Comparison of ENCODE assay signal across 8 cellular contexts in the genomic region with DNA sequence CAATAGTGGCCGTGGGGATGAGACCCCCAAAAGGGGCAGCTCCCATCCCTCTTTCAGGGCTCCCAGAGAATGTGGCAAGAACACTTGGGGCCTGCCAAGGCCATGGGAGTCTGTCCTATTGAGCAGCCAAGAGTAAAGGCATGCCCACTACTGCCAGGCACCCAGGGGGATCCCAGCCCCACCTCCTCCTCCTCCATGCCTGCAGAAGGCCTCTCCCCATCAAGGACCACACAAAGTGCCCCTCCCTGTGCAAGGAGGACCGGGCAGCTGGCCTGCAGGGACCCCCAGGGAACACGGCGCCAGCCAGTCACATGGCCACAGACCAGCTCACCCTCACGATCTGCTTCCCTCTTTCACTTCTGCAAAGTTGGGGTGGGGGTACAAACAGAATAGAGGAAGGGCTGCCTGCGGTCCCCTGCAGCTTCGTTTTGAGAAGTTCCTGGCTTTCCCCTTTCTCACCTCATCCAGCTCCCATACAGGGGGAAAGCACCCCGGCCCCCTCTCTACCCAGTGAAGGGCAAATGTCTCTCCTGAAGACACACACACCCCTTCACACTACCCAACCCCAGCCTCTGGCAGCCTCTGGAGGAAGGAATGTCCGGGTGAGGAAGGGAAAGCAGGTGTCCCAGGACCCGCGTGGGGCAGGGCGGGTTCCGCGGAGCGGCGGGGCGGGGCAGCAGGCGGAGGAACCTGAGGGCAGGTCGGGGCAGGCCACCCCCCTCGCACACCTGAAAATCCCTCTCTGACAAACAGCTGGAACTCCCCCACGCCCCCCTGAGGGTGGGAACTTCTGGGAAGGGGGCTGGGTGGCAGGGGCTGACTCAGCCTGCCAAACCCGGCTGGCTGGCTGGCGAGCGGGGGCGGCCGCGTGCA. TPM values are rescaled to one million over a fixed set of nuclear protein-coding genes. Genes with fewer than 3 reads are reported as not detected.
DNase-seq lines count a peak whose midpoint lies in the region; ATAC-seq and TF ChIP-seq lines count a peak whose summit lies in the region.

No MANE protein-coding gene starts in this region.

- in situ Hi-C loops in GM13977 (cut with MboI; ENCODE audit: low pct_unique_long_range_greater_than_20kb, low sequenced_read_pairs, unreplicated experiment): no loop called here

- peak; percentile 34 for ATAC-seq in HG02973 (IDR thresholded peaks at IDR 0.05; ENCODE audit: unreplicated experiment)
- ATAC-seq in activated T-cell treated with anti-CD3 and anti-CD28 coated beads, Interleukin-2, amount 50 U/mL, for 72 hours (replicated peaks in 1 of 2): peak; percentile 35 to 43

- no peak for TF ChIP-seq POLR2A in suprapubic skin (IDR thresholded peaks at IDR 0.05)

- H3K4me1 Mint-ChIP-seq in activated T-cell treated with anti-CD3 and anti-CD28 coated beads, Interleukin-2, amount 50 U/mL, for 72 hours (ENCODE audit: low read depth): peaks cover 46% of the 10 kb centered on the region
- H3K4me1 Mint-ChIP-seq in neural progenitor cell: peaks cover 42% of the 10 kb centered on the region

- H3K27me3 ChIP-seq in neural progenitor cell: peaks cover 13% of the 10 kb centered on the region
- H3K27me3 ChIP-seq in suprapubic skin: no peaks in the 10 kb centered on the region

- DNase-seq in GM13977 (ENCODE audit: low spot score) (peak; percentile 89), fibroblast of pulmonary artery (ENCODE audit: low read depth) (no peak), neural progenitor cell (ENCODE audit: low spot score) (peak; percentile 54), suprapubic skin (ENCODE audit: low spot score in 2 of 2) (no peak), NCI-H2196 (lab: John Stamatoyannopoulos, UW; ENCODE audit: unreplicated experiment) (no peak)
- DNase-seq in activated T-cell treated with anti-CD3 and anti-CD28 coated beads, Interleukin-2, amount 50 U/mL, for 72 hours: peak; percentile 78 to 84

- no peak for TF ChIP-seq EP300 in suprapubic skin (IDR thresholded peaks at IDR 0.05)

- H3K27me3 Mint-ChIP-seq in activated T-cell treated with anti-CD3 and anti-CD28 coated beads, Interleukin-2, amount 50 U/mL, for 72 hours (ENCODE audit: low read depth): no peaks in the 10 kb centered on the region
- peaks cover 10% of the 10 kb centered on the region for H3K27me3 Mint-ChIP-seq in neural progenitor cell (ENCODE audit: insufficient read depth, low read depth)

- H3K4me1 ChIP-seq in neural progenitor cell (peaks cover 37% of the 10 kb centered on the region), suprapubic skin (peaks cover 85% of the 10 kb centered on the region)

- 0% methylated on average over 18 of the region's 27 CpGs for WGBS in suprapubic skin

- TF ChIP-seq CTCF in GM13977 (IDR thresholded peaks at IDR 0.05; ENCODE audit: extremely low read depth, insufficient read depth, missing control alignments): no peak
- TF ChIP-seq CTCF in fibroblast of pulmonary artery (IDR thresholded peaks at IDR 0.05; ENCODE audit: low read length, missing control alignments): peak; percentile 23
- TF ChIP-seq CTCF in neural progenitor cell (IDR thresholded peaks at IDR 0.05): peak; percentile 28
- TF ChIP-seq CTCF in suprapubic skin (IDR thresholded peaks at IDR 0.05): no peak

- H3F3A ChIP-seq in neural progenitor cell (ENCODE audit: low read depth): peaks cover 29% of the 10 kb centered on the region

- H3K36me3 Mint-ChIP-seq in activated T-cell treated with anti-CD3 and anti-CD28 coated beads, Interleukin-2, amount 50 U/mL, for 72 hours (ENCODE audit: insufficient read depth in 2 of 2): peaks cover 16 to 21% of the 10 kb centered on the region in 2 donors
- peaks cover 12% of the 10 kb centered on the region for H3K36me3 Mint-ChIP-seq in neural progenitor cell

- peak overlapping the region; percentile 97 to 98 for H3K4me3 Mint-ChIP-seq in activated T-cell treated with anti-CD3 and anti-CD28 coated beads, Interleukin-2, amount 50 U/mL, for 72 hours
- H3K4me3 Mint-ChIP-seq in neural progenitor cell: peak overlapping the region; percentile 87

- peaks cover 55% of the 10 kb centered on the region for H4K20me1 ChIP-seq in neural progenitor cell (ENCODE audit: low read depth)

- H3K9me3 Mint-ChIP-seq in activated T-cell treated with anti-CD3 and anti-CD28 coated beads, Interleukin-2, amount 50 U/mL, for 72 hours: no peaks in the 10 kb centered on the region
- no peaks in the 10 kb centered on the region for H3K9me3 Mint-ChIP-seq in neural progenitor cell

- no peak overlapping the region for H2AFZ ChIP-seq in neural progenitor cell (replicated peaks)

- no peaks in the 10 kb centered on the region for H3K9me3 ChIP-seq in neural progenitor cell (ENCODE audit: low read depth)
- no peaks in the 10 kb centered on the region for H3K9me3 ChIP-seq in suprapubic skin

- H3K79me2 ChIP-seq in neural progenitor cell (ENCODE audit: low read depth): peaks cover 48% of the 10 kb centered on the region

- no peak overlapping the region for H3K9ac ChIP-seq in neural progenitor cell

- H3K27ac Mint-ChIP-seq in activated T-cell treated with anti-CD3 and anti-CD28 coated beads, Interleukin-2, amount 50 U/mL, for 72 hours: peak overlapping the region; percentile 39
- peak overlapping the region; percentile 78 for H3K27ac Mint-ChIP-seq in neural progenitor cell

- peak overlapping the region; percentile 96 for H3K4me2 ChIP-seq in neural progenitor cell

- H3K4me3 ChIP-seq in fibroblast of pulmonary artery (replicated peaks; ENCODE audit: low read depth, low read length): peak overlapping the region; percentile 81
- H3K4me3 ChIP-seq in neural progenitor cell: peak overlapping the region; percentile 78
- peak overlapping the region; percentile 84 for H3K4me3 ChIP-seq in suprapubic skin

- H3K27ac ChIP-seq in neural progenitor cell: no peak overlapping the region
- H3K27ac ChIP-seq in suprapubic skin: peak overlapping the region; percentile 86

- H3K36me3 ChIP-seq in neural progenitor cell (no peaks in the 10 kb centered on the region), suprapubic skin (peaks cover 18% of the 10 kb centered on the region)

TF ChIP-seq in PFSK-1, 5 proteins besides CTCF, POLR2A, EP300 and RAD21:
- peak; percentile 97; the same call in 1 of the 2 replicates for TF ChIP-seq SIN3A (IDR thresholded peaks at IDR 0.05; ENCODE audit: borderline replicate concordance, insufficient read depth, low read length)
- TF ChIP-seq POLR2AphosphoS5 (IDR thresholded peaks at IDR 0.05; ENCODE audit: low read depth, low read length): peak; percentile 43; the same call in 1 of the 2 replicates
- no peak for TF ChIP-seq TAF1 (IDR thresholded peaks at IDR 0.05; ENCODE audit: borderline replicate concordance, insufficient read depth, low read length)
TF ChIP-seq in PFSK-1: peak in this region for 2.

RNA-seq across cellular contexts. Expression of a gene that starts 2.0 kb away (rescaled TPM):
- polyA plus RNA-seq in PFSK-1 (2012; ENCODE audit: insufficient read length, low read depth): 109 TPM
- total RNA-seq in activated T-cell treated with anti-CD3 and anti-CD28 coated beads, Interleukin-2, amount 50 U/mL, for 72 hours: 100 to 1,000 TPM; 111 to 128 TPM
- total RNA-seq in neural progenitor cell (ENCODE audit: low replicate concordance): 12.0 and 31.4 TPM in 2 replicates
- 10 to 100 TPM; 21.5 to 26.2 (median 23.7) TPM for total RNA-seq in suprapubic skin

RNA-seq across cellular contexts. Expression of a gene that starts 17.3 kb away (rescaled TPM):
- polyA plus RNA-seq in PFSK-1 (2012; ENCODE audit: insufficient read length, low read depth): 1.4 TPM
- total RNA-seq in activated T-cell treated with anti-CD3 and anti-CD28 coated beads, Interleukin-2, amount 50 U/mL, for 72 hours: 1 to 10 TPM; 1.7 to 2.3 TPM
- total RNA-seq in neural progenitor cell (ENCODE audit: low replicate concordance) (1.5 TPM in 1 of 2 replicates, not detected in the other), suprapubic skin (1 to 10 TPM; 2.1 to 5.8 (median 4.0) TPM)

RNA-seq across cellular contexts. Expression of a gene that starts 18.5 kb away (rescaled TPM):
- polyA plus RNA-seq in PFSK-1 (2012; ENCODE audit: insufficient read length, low read depth): 24.5 TPM
- 1 to 10 TPM; 3.3 to 6.9 TPM for total RNA-seq in activated T-cell treated with anti-CD3 and anti-CD28 coated beads, Interleukin-2, amount 50 U/mL, for 72 hours
- total RNA-seq in neural progenitor cell (ENCODE audit: low replicate concordance) (8.7 and 27.9 TPM in 2 replicates), suprapubic skin (under 1 TPM in 1 of 4 donors, not detected in 3; 0.68 TPM)

RNA-seq across cellular contexts. Expression of a gene that starts 53.0 kb away (rescaled TPM):
- polyA plus RNA-seq in PFSK-1 (2012; ENCODE audit: insufficient read length, low read depth): 30.3 TPM
- total RNA-seq in activated T-cell treated with anti-CD3 and anti-CD28 coated beads, Interleukin-2, amount 50 U/mL, for 72 hours: 10 to 100 TPM in 1 of 2 donors, 1 to 10 TPM in 1; 9.8 to 10.3 TPM
- total RNA-seq in neural progenitor cell (ENCODE audit: low replicate concordance) (1.1 and 4.2 TPM in 2 replicates), suprapubic skin (10 to 100 TPM; 19.2 to 56.8 (median 33.1) TPM)

RNA-seq across cellular contexts. Expression of a gene that starts 53.3 kb away (rescaled TPM):
- polyA plus RNA-seq in PFSK-1 (2012; ENCODE audit: insufficient read length, low read depth): 25.4 TPM
- total RNA-seq in activated T-cell treated with anti-CD3 and anti-CD28 coated beads, Interleukin-2, amount 50 U/mL, for 72 hours: 10 to 100 TPM; 26.6 to 34.6 TPM
- total RNA-seq in neural progenitor cell (ENCODE audit: low replicate concordance) (12.6 and 17.3 TPM in 2 replicates), suprapubic skin (100 to 1,000 TPM in 2 of 4 donors, 10 to 100 TPM in 2; 33.2 to 114 (median 69.6) TPM)

Comparison
In these comparisons a context has a peak if more than half of its experiments do, and no peak if none do; other contexts are left out.
1. DNase-seq: peak in GM13977 (single experiment), activated T-cell treated with anti-CD3 and anti-CD28 coated beads, Interleukin-2, amount 50 U/mL, for 72 hours (2 of 2) and neural progenitor cell (single experiment); none in fibroblast of pulmonary artery (single experiment), suprapubic skin (0 of 2) and NCI-H2196 (single experiment).
2. CTCF ChIP-seq: peak in fibroblast of pulmonary artery (single experiment) and neural progenitor cell (single experiment); none in GM13977 (single experiment) and suprapubic skin (0 of 2).
3. Peak in every context shown above with its lines, with median percentiles within 50 percentile points of each other: H3K4me3 ChIP-seq.